ENCODE assay signal across 16 cellular contexts in genomic region chr22:46320166-46320710, GRCh38. TPM values are rescaled to one million over a fixed set of nuclear protein-coding genes. Genes with fewer than 3 reads are reported as not detected.
DNase-seq lines count a peak whose midpoint lies in the region; ATAC-seq and TF ChIP-seq lines count a peak whose summit lies in the region.
"Had no signal": no experiment of that assay in that cellular context is flagged by ENCODE, and none has a peak within 500 bp of the region (broad histone marks: within the 10 kb centered on the region; RNA-seq: fewer than 3 reads in every experiment).

No MANE protein-coding gene starts in this region.

- peaks cover 52% of the 10 kb centered on the region for H3K79me1 ChIP-seq in mesenchymal stem cell (replicated peaks; ENCODE audit: low read length, poor library complexity, severe bottlenecking)

- H3K14ac ChIP-seq in mesenchymal stem cell (ENCODE audit: low read length in 2 of 2) = no peak overlapping the region

- no peak overlapping the region for H3K4ac ChIP-seq in mesenchymal stem cell (ENCODE audit: low read depth in 1 of 2, low read length in 2 of 2)

- ATAC-seq in Right ventricle myocardium superior (ENCODE audit: poor library complexity) (peak; percentile 30), left ventricle myocardium superior (peak; percentile 25)
- ATAC-seq: CD8-positive, alpha-beta T cell; GM23338 had no signal

- H4K20me1 ChIP-seq in osteoblast (ENCODE audit: insufficient read depth, low read length) (no peaks in the 10 kb centered on the region), MM.1S (ENCODE audit: insufficient read depth, low read length) (no peaks in the 10 kb centered on the region)

- H3K36me3 ChIP-seq in right atrium auricular region = no peaks in the 10 kb centered on the region
- peaks cover 24% of the 10 kb centered on the region for H3K36me3 ChIP-seq in osteoblast (ENCODE audit: insufficient read depth, low read length)
- H3K36me3 ChIP-seq in mesenchymal stem cell (ENCODE audit: control insufficient read depth in 1 of 2, insufficient read depth in 2 of 2, low read depth in 1 of 2, low read length in 2 of 2) = peaks cover 8 to 36% of the 10 kb centered on the region in 2 experiments
- 0 out of 2 replicates have a peak, but pooled peaks cover 3% of the 10 kb centered on the region for H3K36me3 ChIP-seq in MM.1S (replicated peaks; ENCODE audit: insufficient read depth, low read length)

- no peak overlapping the region for H3K23ac ChIP-seq in mesenchymal stem cell (ENCODE audit: low read length in 2 of 2)

- no peak overlapping the region for H2AK5ac ChIP-seq in mesenchymal stem cell (ENCODE audit: low read length, severe bottlenecking)

- H2AFZ ChIP-seq in osteoblast (ENCODE audit: low read length) (no peak overlapping the region), mesenchymal stem cell (ENCODE audit: low read depth, low read length) (no peak overlapping the region), MM.1S (ENCODE audit: low read length) (no peak overlapping the region)
- H2AFZ ChIP-seq: GM23338 had no signal

- H3K4me1 ChIP-seq in right atrium auricular region (no peaks in the 10 kb centered on the region), osteoblast (ENCODE audit: insufficient read depth, low read length) (no peaks in the 10 kb centered on the region), mesenchymal stem cell (ENCODE audit: control insufficient read depth, insufficient read depth, low read depth, low read length) (no peaks in the 10 kb centered on the region), MM.1S (ENCODE audit: low read length) (no peaks in the 10 kb centered on the region)
- H3K4me1 ChIP-seq: BLaER1 treated with 17β-estradiol and CSF1 and Interleukin-3, amounts not matched to agents 10 nM and 100 nM had no signal

- DNase-seq in Right ventricle myocardium superior (no peak), right atrium auricular region (ENCODE audit: low spot score) (no peak), RWPE1 (ENCODE audit: low spot score) (no peak), left ventricle myocardium superior (peak; percentile 25), osteoblast (ENCODE audit: insufficient read length, low spot score, missing footprints) (peak; percentile 43), COLO829 (ENCODE audit: low spot score) (no peak), mesenchymal stem cell (no peak), MM.1S (no peak)
- DNase-seq: 8988T; CD8-positive, alpha-beta T cell; COR-L47; HCEC 1CT had no signal

- no peak overlapping the region for H4K91ac ChIP-seq in mesenchymal stem cell (ENCODE audit: low read length)

- H2BK15ac ChIP-seq in mesenchymal stem cell (ENCODE audit: low read depth, poor library complexity, severe bottlenecking) = no peak overlapping the region

- H3K27ac ChIP-seq in right atrium auricular region (no peak overlapping the region), RWPE1 (peak overlapping the region; percentile 4; the same call in 1 of the 2 replicates), osteoblast (ENCODE audit: low read depth, low read length) (no peak overlapping the region), mesenchymal stem cell (ENCODE audit: low read length, poor library complexity, severe bottlenecking) (no peak overlapping the region), MM.1S (ENCODE audit: low read length) (no peak overlapping the region)
- H3K27ac ChIP-seq: BLaER1 treated with 17β-estradiol and CSF1 and Interleukin-3, amounts not matched to agents 10 nM and 100 nM had no signal

- no peaks in the 10 kb centered on the region for H3K9me2 ChIP-seq in MM.1S (replicated peaks; ENCODE audit: insufficient read depth, low read length)

- H3F3A ChIP-seq in MM.1S (ENCODE audit: insufficient read depth, low read length) = no peaks in the 10 kb centered on the region

- H2BK120ac ChIP-seq in mesenchymal stem cell (ENCODE audit: low read depth, low read length) = no peak overlapping the region

- CTCF ChIA-PET in RWPE1 (lab: Yijun Ruan, JAX) = no interaction called here

- H3K4me2 ChIP-seq in osteoblast (ENCODE audit: insufficient read depth, low read length) (no peak overlapping the region), mesenchymal stem cell (ENCODE audit: low read length, poor library complexity, severe bottlenecking) (no peak overlapping the region), MM.1S (ENCODE audit: low read depth, low read length) (no peak overlapping the region)
- H3K4me2 ChIP-seq: BLaER1 treated with 17β-estradiol and CSF1 and Interleukin-3, amounts not matched to agents 10 nM and 100 nM; GM23338 had no signal

- no peaks in the 10 kb centered on the region for H3K27me3 ChIP-seq in right atrium auricular region
- no peaks in the 10 kb centered on the region for H3K27me3 ChIP-seq in osteoblast (ENCODE audit: insufficient read depth, low read length)
- H3K27me3 ChIP-seq in mesenchymal stem cell (ENCODE audit: control insufficient read depth in 1 of 2, insufficient read depth in 1 of 2, low read length in 2 of 2) = no peaks in the 10 kb centered on the region
- H3K27me3 ChIP-seq in MM.1S (replicated peaks; ENCODE audit: insufficient read depth, low read length) = no peaks in the 10 kb centered on the region
- H3K27me3 ChIP-seq: BLaER1 treated with 17β-estradiol and CSF1 and Interleukin-3, amounts not matched to agents 10 nM and 100 nM had no signal

- 98% methylated on average over 14 of the region's 14 CpGs for WGBS in mesenchymal stem cell

- no peak overlapping the region for H2BK12ac ChIP-seq in mesenchymal stem cell (ENCODE audit: low read length in 2 of 2)

- H3K79me2 ChIP-seq in osteoblast (ENCODE audit: insufficient read depth, low read length) (peaks cover 26% of the 10 kb centered on the region), MM.1S (ENCODE audit: low read length) (peaks cover 67% of the 10 kb centered on the region)

- TF ChIP-seq CTCF in right atrium auricular region (IDR thresholded peaks at IDR 0.05) = no peak
- TF ChIP-seq CTCF in RWPE1 (conservative IDR thresholded peaks at IDR 0.05; ENCODE audit: low read depth) = no peak
- no peak for TF ChIP-seq CTCF in osteoblast (IDR thresholded peaks at IDR 0.05; ENCODE audit: extremely low read depth, low read depth, low read length)
- no peak for TF ChIP-seq CTCF in MM.1S (IDR thresholded peaks at IDR 0.05; ENCODE audit: low read length)

- POLR2A ChIA-PET in RWPE1 (lab: Yijun Ruan, JAX; ENCODE audit: low non-redundant PET) = no interaction called here

- H3K9ac ChIP-seq in mesenchymal stem cell (ENCODE audit: low read length) (no peak overlapping the region), MM.1S (ENCODE audit: low read length) (no peak overlapping the region)

- H4K8ac ChIP-seq in mesenchymal stem cell (ENCODE audit: low read length) = no peak overlapping the region

- no peak overlapping the region for H3K4me3 ChIP-seq in right atrium auricular region
- H3K4me3 ChIP-seq in osteoblast (ENCODE audit: insufficient read depth, low read length) = no peak overlapping the region
- no peak overlapping the region for H3K4me3 ChIP-seq in mesenchymal stem cell (ENCODE audit: insufficient read depth in 1 of 2, low read depth in 1 of 2, low read length in 2 of 2)
- no peak overlapping the region for H3K4me3 ChIP-seq in MM.1S (ENCODE audit: low read length)
- H3K4me3 ChIP-seq: BLaER1 treated with 17β-estradiol and CSF1 and Interleukin-3, amounts not matched to agents 10 nM and 100 nM; GM23338 had no signal

- no peak overlapping the region for H2BK5ac ChIP-seq in mesenchymal stem cell (ENCODE audit: low read depth, low read length, poor library complexity, severe bottlenecking)

- intact Hi-C loops in Right ventricle myocardium superior (cut with DNase I) (no loop called here), left ventricle myocardium superior (cut with micrococcal nuclease) (no loop called here)

- no peaks in the 10 kb centered on the region for H3K9me3 ChIP-seq in right atrium auricular region
- no peaks in the 10 kb centered on the region for H3K9me3 ChIP-seq in osteoblast (ENCODE audit: low read depth, low read length)
- no peaks in the 10 kb centered on the region for H3K9me3 ChIP-seq in mesenchymal stem cell (ENCODE audit: control insufficient read depth, low read length)
- no peaks in the 10 kb centered on the region for H3K9me3 ChIP-seq in MM.1S (replicated peaks; ENCODE audit: insufficient read depth, low read length)
- H3K9me3 ChIP-seq: BLaER1 treated with 17β-estradiol and CSF1 and Interleukin-3, amounts not matched to agents 10 nM and 100 nM had no signal

- no peak overlapping the region for H3K18ac ChIP-seq in mesenchymal stem cell (ENCODE audit: low read depth in 1 of 2, low read length in 2 of 2)

RNA-seq across cellular contexts. Expression of gene TRMU, which starts 15.3 kb away (rescaled TPM):
- 37.7 TPM for total RNA-seq in Right ventricle myocardium superior
- 10 to 100 TPM; 22.2 to 22.4 TPM for total RNA-seq in right atrium auricular region
- 44.0 TPM for total RNA-seq in left ventricle myocardium superior
- 18.9 and 22.1 TPM in 2 replicates for total RNA-seq in osteoblast
- polyA plus RNA-seq in mesenchymal stem cell (2013, experiment 1 of 2) = 15.7 TPM
- 15.2 TPM for polyA plus RNA-seq in mesenchymal stem cell (2013, experiment 2 of 2)

RNA-seq across cellular contexts. Expression of gene GTSE1, which starts 23.6 kb away (rescaled TPM):
- total RNA-seq in Right ventricle myocardium superior = 0.43 TPM
- under 1 TPM; 0.16 to 0.63 TPM for total RNA-seq in right atrium auricular region
- 0.45 TPM for total RNA-seq in left ventricle myocardium superior
- total RNA-seq in osteoblast = 1.8 and 2.1 TPM in 2 replicates
- polyA plus RNA-seq in mesenchymal stem cell (2013, experiment 1 of 2) = 3.9 TPM
- 3.8 TPM for polyA plus RNA-seq in mesenchymal stem cell (2013, experiment 2 of 2)
- polyA plus RNA-seq: IgD-negative memory B cell had no signal

RNA-seq across cellular contexts. Expression of gene TTC38, which starts 52.4 kb away (rescaled TPM):
- 24.1 TPM for total RNA-seq in Right ventricle myocardium superior
- 10 to 100 TPM; 22.6 to 41.7 TPM for total RNA-seq in right atrium auricular region
- total RNA-seq in left ventricle myocardium superior = 24.0 TPM
- 25.6 and 29.3 TPM in 2 replicates for total RNA-seq in osteoblast
- 14.3 TPM for polyA plus RNA-seq in mesenchymal stem cell (2013, experiment 1 of 2)
- 14.1 TPM for polyA plus RNA-seq in mesenchymal stem cell (2013, experiment 2 of 2)

RNA-seq across cellular contexts. Expression of gene PKDREJ, which starts 57.1 kb away (rescaled TPM):
- 0.05 TPM for total RNA-seq in Right ventricle myocardium superior
- under 1 TPM; 0.04 to 0.07 TPM for total RNA-seq in right atrium auricular region
- total RNA-seq in left ventricle myocardium superior = not detected
- total RNA-seq in osteoblast = not detected in 2 replicates
- under 0.01 TPM for polyA plus RNA-seq in mesenchymal stem cell (2013, experiment 1 of 2)
- polyA plus RNA-seq in mesenchymal stem cell (2013, experiment 2 of 2) = under 0.01 TPM
- total RNA-seq: A673; CD8-positive, alpha-beta T cell; GM23338 had no signal
- polyA plus RNA-seq: GM23338, IgD-negative memory B cell had no signal

Comparison
In these comparisons a context has a peak if more than half of its experiments do, and no peak if none do; other contexts are left out.
1. DNase-seq: peak in left ventricle myocardium superior (single experiment) and osteoblast (single experiment); none in Right ventricle myocardium superior (single experiment), right atrium auricular region (single experiment), RWPE1 (single experiment), COLO829 (single experiment), mesenchymal stem cell (single experiment) and MM.1S (single experiment).